ENCODE assay signal across 1 cellular context in genomic region chr11:76323375-76323774, GRCh38. TPM values are rescaled to one million over a fixed set of nuclear protein-coding genes. Genes with fewer than 3 reads are reported as not detected.
"Had no signal": no experiment of that assay in that cellular context is flagged by ENCODE, and none has a peak within 500 bp of the region (broad histone marks: within the 10 kb centered on the region; RNA-seq: fewer than 3 reads in every experiment).

No MANE protein-coding gene starts in this region.

RNA-seq across cellular contexts. Expression of gene GVQW3, which starts 57.7 kb away (rescaled TPM):
- total RNA-seq: ascending aorta had no signal
